In the genomic region with DNA sequence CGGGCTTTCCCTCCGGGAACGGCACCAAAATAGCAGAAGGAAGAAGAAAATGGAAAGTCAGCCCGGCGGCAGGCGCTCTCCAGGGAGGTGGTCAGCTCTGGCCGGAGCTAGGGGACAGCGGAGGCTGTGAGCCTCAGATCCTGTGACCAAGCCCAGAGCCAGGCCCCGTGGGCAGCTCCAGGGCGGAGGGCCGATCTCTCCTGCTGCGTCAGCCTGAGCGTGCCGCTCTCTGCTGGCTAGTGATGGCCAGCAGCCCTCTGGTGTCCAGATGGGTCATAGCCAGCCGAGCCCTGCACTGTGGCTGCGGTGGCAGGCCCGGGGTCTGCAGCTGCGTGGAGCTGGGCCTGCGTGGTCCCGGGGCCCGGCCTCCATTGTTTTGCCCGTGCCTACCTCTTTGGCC, we compare ENCODE assay signal across 10 cellular contexts. TPM values are rescaled to one million over a fixed set of nuclear protein-coding genes. Genes with fewer than 3 reads are reported as not detected.
DNase-seq lines count a peak whose midpoint lies in the region; FAIRE-seq and TF ChIP-seq lines count a peak whose summit lies in the region.
"Had no signal": no experiment of that assay in that cellular context is flagged by ENCODE, and none has a peak within 500 bp of the region (broad histone marks: within the 10 kb centered on the region; RNA-seq: fewer than 3 reads in every experiment).

No MANE protein-coding gene starts in this region.

- H3K27ac Mint-ChIP-seq in Calu3 (ENCODE audit: unreplicated experiment), result no peak overlapping the region
- H3K27ac Mint-ChIP-seq: stimulated activated effector memory CD8-positive, alpha-beta T cell treated with anti-CD3 and anti-CD28 coated beads, Interleukin-12 subunit alpha, Interleukin-12 subunit beta, amount 100 ng/mL, for 72 hours had no signal

- no peak overlapping the region for H4K8ac ChIP-seq in H1 (ENCODE audit: extremely low read depth, insufficient read depth, low read length)

- no peak overlapping the region for H3K4me2 ChIP-seq in H1 (ENCODE audit: insufficient read depth in 1 of 2, low read depth in 2 of 2, low read length in 2 of 2)

- no peaks in the 10 kb centered on the region for H3K27me3 Mint-ChIP-seq in Calu3 (ENCODE audit: unreplicated experiment)

- in situ Hi-C loops in KBM-7 (cut with MboI; ENCODE audit: low pct_unique_long_range_greater_than_20kb, low sequenced_read_pairs), result no loop called here

- no peak overlapping the region for H2BK120ac ChIP-seq in H1 (replicated peaks; ENCODE audit: low read depth, low read length)

- H3K23ac ChIP-seq in H1 (ENCODE audit: insufficient read length), result no peak overlapping the region

- CTCF ChIA-PET in H1 (lab: Charles Lee; ENCODE audit: partially characterized antibody), result interaction anchor here (0.6 to 5.7 kb wide), 13 partner anchors 10 to 467 kb away, joined by 3 to 55 read pairs (median 4); partner anchors contain the start of gene NRARP
- CTCF ChIA-PET in Calu3 (lab: Charles Lee), result no interaction called here

- peaks cover 0 to 4% (median 0%) of the 10 kb centered on the region in 4 experiments; a peak in 2 of 7 replicates for H3K27me3 ChIP-seq in H1 (replicated peaks in 1 of 4; ENCODE audit: control insufficient read depth in 3 of 4, extremely low read depth in 1 of 4, insufficient read depth in 3 of 4, low read length in 3 of 4)

- H3K9me3 ChIP-seq in H1 (ENCODE audit: insufficient read depth in 2 of 2, low read depth in 1 of 2, low read length in 1 of 2), result no peaks in the 10 kb centered on the region

- H3K18ac ChIP-seq in H1 (ENCODE audit: extremely low read depth, low read length), result peak overlapping the region; percentile 13; the same call in 1 of the 2 replicates

- no peaks in the 10 kb centered on the region for H3K9me3 Mint-ChIP-seq in Calu3 (ENCODE audit: low read depth, unreplicated experiment)
- H3K9me3 Mint-ChIP-seq: stimulated activated effector memory CD8-positive, alpha-beta T cell treated with anti-CD3 and anti-CD28 coated beads, Interleukin-12 subunit alpha, Interleukin-12 subunit beta, amount 100 ng/mL, for 72 hours had no signal

- H3K4me1 Mint-ChIP-seq in Calu3 (ENCODE audit: low read depth, unreplicated experiment), result no peaks in the 10 kb centered on the region
- H3K4me1 Mint-ChIP-seq: stimulated activated effector memory CD8-positive, alpha-beta T cell treated with anti-CD3 and anti-CD28 coated beads, Interleukin-12 subunit alpha, Interleukin-12 subunit beta, amount 100 ng/mL, for 72 hours had no signal

- no peaks in the 10 kb centered on the region for H3K36me3 ChIP-seq in H1 (ENCODE audit: control insufficient read depth in 2 of 4, insufficient read depth in 4 of 4, low read length in 3 of 4)

- H4K5ac ChIP-seq in H1 (ENCODE audit: insufficient read length, low read depth, low read length), result no peak overlapping the region

- TF ChIP-seq CTCF in H1 (IDR thresholded peaks at IDR 0.05; ENCODE audit: control extremely low read depth in 1 of 3, insufficient read depth in 1 of 3, low read depth in 1 of 3, low read length in 3 of 3) (peak in 2 of 3 experiments; percentile 61 to 84; a peak in 3 of 4 replicates), Calu3 (IDR thresholded peaks at IDR 0.05; ENCODE audit: unreplicated experiment) (no peak)

- H3K4me3 Mint-ChIP-seq in Calu3 (ENCODE audit: low read depth, unreplicated experiment), result no peak overlapping the region
- H3K4me3 Mint-ChIP-seq: stimulated activated effector memory CD8-positive, alpha-beta T cell treated with anti-CD3 and anti-CD28 coated beads, Interleukin-12 subunit alpha, Interleukin-12 subunit beta, amount 100 ng/mL, for 72 hours had no signal

- H2BK15ac ChIP-seq in H1 (ENCODE audit: low read length), result 0 out of 2 replicates have a peak overlapping the region, but pooled peaks have one; percentile 46

- POLR2A ChIA-PET in H1 (lab: Charles Lee; ENCODE audit: partially characterized antibody), result interaction anchor here (1.3 to 11.9 kb wide), 2 partner anchors 13 to 19 kb away, joined by 3 to 129 read pairs; partner anchors contain the start of gene NRARP

- H2BK20ac ChIP-seq in H1 (ENCODE audit: low read length), result no peak overlapping the region

- WGBS in H1 (ENCODE audit: extremely low coverage in 1 of 2, insufficient coverage in 1 of 2, insufficient read length in 1 of 2, insufficient replicate concordance in 2 of 2, low coverage in 1 of 2, low lambda C conversion rate in 2 of 2, missing lambda C conversion rate in 1 of 2), 2 experiments, result 84% methylated on average over 18 of the region's 22 CpGs; no CpG with 5 or more reads in 1 of the 2 experiments

- no peak overlapping the region for H3K14ac ChIP-seq in H1 (ENCODE audit: insufficient read length)

- H2AK5ac ChIP-seq in H1 (ENCODE audit: low read depth, low read length), result peak overlapping the region; percentile 7; the same call in 1 of the 2 replicates

- no peak overlapping the region for H3K4me3 ChIP-seq in H1 (ENCODE audit: extremely low read depth in 1 of 4, insufficient read depth in 2 of 4, low read depth in 3 of 4, low read length in 4 of 4)

- DNase-seq in activated effector memory CD4-positive, alpha-beta T cell treated with anti-CD3 and anti-CD28 coated beads, Interleukin-2, amount 50 U/mL, for 16 hours, result peak; percentile 50
- no peak for DNase-seq in activated effector memory CD4-positive, alpha-beta T cell treated with Interleukin-2 at 50 U/mL for 16 hours
- peak in 1 of 2 experiments; percentile 67 for DNase-seq in H1 (ENCODE audit: low read depth in 1 of 2, low spot score in 2 of 2)
- peak; percentile 63 for DNase-seq in medulla oblongata (ENCODE audit: extremely low spot score)
- peak; percentile 2 for DNase-seq in urothelium cell line (ENCODE audit: low spot score)
- DNase-seq in NCI-H1694 treated with DMSO at 0.1 percent for 48 hours (lab: John Stamatoyannopoulos, UW), result no peak
- no peak for DNase-seq in KBM-7
- DNase-seq in Calu3, result no peak
- DNase-seq: activated naive CD4-positive, alpha-beta T cell had no signal

- 0 out of 2 replicates have a peak overlapping the region, but pooled peaks have one; percentile 35 for H2BK5ac ChIP-seq in H1 (ENCODE audit: low read depth, low read length)

- no peak for TF ChIP-seq POLR2A in H1 (IDR thresholded peaks at IDR 0.05; ENCODE audit: control extremely low read depth in 1 of 2, low read depth in 2 of 2, low read length in 2 of 2)

- H3K79me2 ChIP-seq in H1 (ENCODE audit: control insufficient read depth in 1 of 2, insufficient read depth in 2 of 2, low read length in 2 of 2), result no peaks in the 10 kb centered on the region

- no peaks in the 10 kb centered on the region for H3K79me1 ChIP-seq in H1 (ENCODE audit: low read depth, low read length)

- H4K91ac ChIP-seq in H1 (replicated peaks; ENCODE audit: insufficient read length, low read length), result no peak overlapping the region

- intact Hi-C loops in Calu3 (cut with micrococcal nuclease; ENCODE audit: unreplicated experiment), result no loop called here

- no peaks in the 10 kb centered on the region for H4K20me1 ChIP-seq in H1 (replicated peaks in 1 of 2; ENCODE audit: control insufficient read depth in 1 of 2, insufficient read depth in 2 of 2, low read length in 2 of 2)

- no peaks in the 10 kb centered on the region; the same call in 1 of the 2 replicates for H3K23me2 ChIP-seq in H1 (ENCODE audit: low read depth, low read length)

- no peak for TF ChIP-seq EP300 in H1 (IDR thresholded peaks at IDR 0.05; ENCODE audit: borderline replicate concordance in 1 of 2, low read depth in 2 of 2, low read length in 2 of 2)

- no TSS peak for BruUV-seq in Calu3 (replicated peaks; lab: Mats Ljungman, UMichigan)

- no peak overlapping the region for H3K9ac ChIP-seq in H1 (replicated peaks in 1 of 4; ENCODE audit: extremely low read depth in 1 of 4, low read depth in 3 of 4, low read length in 3 of 4)

- H3K56ac ChIP-seq in H1 (replicated peaks; ENCODE audit: insufficient read length, low read depth, low read length), result no peak overlapping the region

- no peak for FAIRE-seq in H1 (lab: Jason Lieb, UNC)
- FAIRE-seq in urothelium cell line (lab: Jason Lieb, UNC), result no peak

- peaks cover 4% of the 10 kb centered on the region for H3K36me3 Mint-ChIP-seq in Calu3 (ENCODE audit: insufficient read depth, unreplicated experiment)
- H3K36me3 Mint-ChIP-seq: stimulated activated effector memory CD8-positive, alpha-beta T cell treated with anti-CD3 and anti-CD28 coated beads, Interleukin-12 subunit alpha, Interleukin-12 subunit beta, amount 100 ng/mL, for 72 hours had no signal

- no peak overlapping the region for H2AFZ ChIP-seq in H1 (ENCODE audit: low read length)

- peak overlapping the region; percentile 85 for H3K4ac ChIP-seq in H1 (replicated peaks; ENCODE audit: insufficient read length, low read depth, low read length)

- H2BK12ac ChIP-seq in H1 (ENCODE audit: low read depth, low read length), result peak overlapping the region; percentile 50; the same call in 1 of the 2 replicates

- H3K27ac ChIP-seq in H1 (ENCODE audit: low read depth, low read length), result no peak overlapping the region

- TF ChIP-seq RAD21 in H1 (IDR thresholded peaks at IDR 0.05 in 1 of 2, conservative IDR thresholded peaks at IDR 0.05 in 1 of 2; ENCODE audit: low read depth in 2 of 2, low read length in 2 of 2), result peak; percentile 43 to 63

- H3K4me1 ChIP-seq in H1 (replicated peaks in 1 of 4; ENCODE audit: control insufficient read depth in 3 of 4, insufficient read depth in 4 of 4, low read length in 3 of 4), result peaks cover 0 to 33% (median 15%) of the 10 kb centered on the region in 4 experiments; a peak in 6 of 7 replicates

RNA-seq across cellular contexts. Expression of gene NRARP, which starts 16.9 kb away (rescaled TPM):
- 35.4 and 37.2 TPM in 2 replicates for total RNA-seq in H1 (2021; fragmentation: NEBNext Ultra II Directional; extraction: Animal tissue kit (Norgen Biotek cat#: 25700))
- polyA plus RNA-seq in H1 (2011; rRNA removed), result 32.5 and 52.0 TPM in 2 replicates
- polyA plus RNA-seq in H1 (2011; cell fraction: cytosol; rRNA removed), result 27.2 TPM
- polyA plus RNA-seq in H1 (2011; cell fraction: nucleus; rRNA removed), result 23.8 TPM
- polyA plus RNA-seq in H1 (2012, experiment 1 of 2), result 13.6 to 21.0 TPM (median 17.4 TPM) in 4 replicates
- 10.2 TPM for polyA plus RNA-seq in H1 (2012, experiment 2 of 2)
- 18.6 TPM for polyA plus RNA-seq in H1 (2013, experiment 1 of 2)
- 18.9 TPM for polyA plus RNA-seq in H1 (2013, experiment 2 of 2)
- polyA minus RNA-seq in H1 (2011; rRNA and poly(A)+ RNA removed), result 4.4 and 6.2 TPM in 2 replicates
- polyA minus RNA-seq in H1 (2011; cell fraction: cytosol; rRNA and poly(A)+ RNA removed), result 23.5 TPM
- polyA minus RNA-seq in H1 (2011; cell fraction: nucleus; rRNA and poly(A)+ RNA removed), result 36.3 TPM
- 32.6 and 32.9 TPM in 2 replicates for total RNA-seq in Calu3 (2022)

RNA-seq across cellular contexts. Expression of gene TOR4A, which starts 41.5 kb away (rescaled TPM):
- total RNA-seq in H1 (2021; fragmentation: NEBNext Ultra II Directional; extraction: Animal tissue kit (Norgen Biotek cat#: 25700)), result 9.2 and 9.3 TPM in 2 replicates
- 8.4 and 11.4 TPM in 2 replicates for polyA plus RNA-seq in H1 (2011; rRNA removed)
- polyA plus RNA-seq in H1 (2011; cell fraction: cytosol; rRNA removed), result 6.6 TPM
- polyA plus RNA-seq in H1 (2011; cell fraction: nucleus; rRNA removed), result 11.1 TPM
- 3.5 to 6.6 TPM (median 5.8 TPM) in 4 replicates for polyA plus RNA-seq in H1 (2012, experiment 1 of 2)
- polyA plus RNA-seq in H1 (2012, experiment 2 of 2), result 5.1 TPM
- polyA plus RNA-seq in H1 (2013, experiment 1 of 2), result 12.1 TPM
- polyA plus RNA-seq in H1 (2013, experiment 2 of 2), result 12.3 TPM
- 2.7 TPM in 2 replicates for polyA minus RNA-seq in H1 (2011; rRNA and poly(A)+ RNA removed)
- 10.6 TPM for polyA minus RNA-seq in H1 (2011; cell fraction: cytosol; rRNA and poly(A)+ RNA removed)
- 9.7 TPM for polyA minus RNA-seq in H1 (2011; cell fraction: nucleus; rRNA and poly(A)+ RNA removed)
- 51.8 and 60.2 TPM in 2 replicates for total RNA-seq in Calu3 (2022)

Comparison
In these comparisons a context has a peak if more than half of its experiments do, and no peak if none do; other contexts are left out.
1. DNase-seq: peak in activated effector memory CD4-positive, alpha-beta T cell treated with anti-CD3 and anti-CD28 coated beads, Interleukin-2, amount 50 U/mL, for 16 hours (single experiment), medulla oblongata (single experiment) and urothelium cell line (single experiment); none in activated effector memory CD4-positive, alpha-beta T cell treated with Interleukin-2 at 50 U/mL for 16 hours (single experiment), NCI-H1694 treated with DMSO at 0.1 percent for 48 hours (single experiment), KBM-7 (single experiment) and Calu3 (single experiment).